Comparison of ENCODE assay signal across 8 cellular contexts in genomic region chr2:158457826-158458616, GRCh38. TPM values are rescaled to one million over a fixed set of nuclear protein-coding genes. Genes with fewer than 3 reads are reported as not detected.
A peak's percentile ranks its signal among the peaks of the same experiment; 100 is the strongest.
DNase-seq lines count a peak whose midpoint lies in the region; ATAC-seq, FAIRE-seq and TF ChIP-seq lines count a peak whose summit lies in the region.

No MANE protein-coding gene starts in this region.

- H3K9ac ChIP-seq in HUES48 (ENCODE audit: low read depth, low read length) (peak overlapping the region; percentile 88), GM12878 (ENCODE audit: control insufficient read depth, insufficient read depth, low read length) (peak overlapping the region; percentile 72)

- H3K27me3 ChIP-seq in HUES48 (ENCODE audit: control insufficient read depth, insufficient read depth, low read length) (no peaks in the 10 kb centered on the region), GM12878 (replicated peaks in 1 of 2; ENCODE audit: control insufficient read depth in 2 of 2, insufficient read depth in 2 of 2, low read length in 1 of 2) (no peaks in the 10 kb centered on the region)

- ATAC-seq in GM21515 (IDR thresholded peaks at IDR 0.05; ENCODE audit: unreplicated experiment) (peak; percentile 56), SK-N-SH treated with all-trans-retinoic acid at 6 μM for 48 hours (peak; percentile 69), GM12878 (peak; percentile 77), sciatic nerve (peak; percentile 57)

- POLR2A ChIA-PET in GM12878 (lab: Charles Lee): no interaction called here

- intact Hi-C loops in GM12878 (cut with micrococcal nuclease; ENCODE audit: unreplicated experiment) (loop anchor here (2.0 to 5.0 kb wide), 2 partner anchors 267 to 426 kb away; no protein-coding TSS in a partner anchor), sciatic nerve (cut with DNase I) (no loop called here)

- peak overlapping the region; percentile 93 for H2AFZ ChIP-seq in GM12878 (ENCODE audit: control insufficient read depth, low read depth, low read length)

- H3K36me3 ChIP-seq in HUES48 (ENCODE audit: control insufficient read depth, insufficient read depth, low read length): 0 out of 2 replicates have a peak, but pooled peaks cover 3% of the 10 kb centered on the region
- no peaks in the 10 kb centered on the region for H3K36me3 ChIP-seq in GM12878 (ENCODE audit: control insufficient read depth in 2 of 2, insufficient read depth in 2 of 2, low read length in 1 of 2)

- RAD21 ChIA-PET in GM12878 (lab: Charles Lee; ENCODE audit: unreplicated experiment): no interaction called here

- H3K4me1 ChIP-seq in HUES48 (ENCODE audit: control insufficient read depth, insufficient read depth, low read length) (peaks cover 33% of the 10 kb centered on the region), GM12878 (ENCODE audit: control insufficient read depth, insufficient read depth, low read length) (peaks cover 5% of the 10 kb centered on the region; the same call in 1 of the 2 replicates)

- CTCF ChIA-PET in GM12878 (lab: Yijun Ruan, JAX): interaction anchor here (1.3 to 1.6 kb wide), 2 partner anchors 288 to 296 kb away, joined by 3 to 6 read pairs; no protein-coding TSS in a partner anchor

- no peak for TF ChIP-seq RAD21 in GM12878 (IDR thresholded peaks at IDR 0.05; ENCODE audit: insufficient read depth, low read depth, low read length)

- TF ChIP-seq POLR2A in GM12878 (IDR thresholded peaks at IDR 0.05; ENCODE audit: low read depth, low read length): no peak; the same call in 1 of the 2 replicates

- H3K79me2 ChIP-seq in GM12878 (ENCODE audit: control insufficient read depth, insufficient read depth, low read length): peaks cover 22% of the 10 kb centered on the region

- 2% methylated on average over 39 of the region's 61 CpGs for WGBS in GM12878 (ENCODE audit: insufficient coverage, insufficient replicate concordance, low lambda C conversion rate, missing lambda C conversion rate)

- in situ Hi-C loops in GM12878 (cut with MboI): no loop called here

- no peaks in the 10 kb centered on the region for H4K20me1 ChIP-seq in GM12878 (ENCODE audit: control insufficient read depth, insufficient read depth)

- DNase-seq in EL (peak; percentile 89), GM12878 (ENCODE audit: low read depth, low spot score) (no peak), iPS DF 4.7 (ENCODE audit: extremely low read depth, low spot score) (peak; percentile 49), sciatic nerve (ENCODE audit: low spot score) (peak; percentile 72), epidermal melanocyte (ENCODE audit: insufficient read length, low spot score) (no peak)

- no peaks in the 10 kb centered on the region for H3K9me3 ChIP-seq in HUES48 (ENCODE audit: control insufficient read depth, insufficient read depth, low read length)
- no peaks in the 10 kb centered on the region for H3K9me3 ChIP-seq in GM12878 (replicated peaks; ENCODE audit: control insufficient read depth, insufficient read depth, low read length)

- no peak for FAIRE-seq in GM12878 (lab: Jason Lieb, UNC)

- H3K27ac ChIP-seq in HUES48 (ENCODE audit: low read depth, low read length) (peak overlapping the region; percentile 92), GM12878 (ENCODE audit: control insufficient read depth, insufficient read depth) (peak overlapping the region; percentile 44; the same call in 1 of the 2 replicates)

- BruUV-seq in GM12878 (replicated peaks; lab: Mats Ljungman, UMichigan): no TSS peak

- H3K4me2 ChIP-seq in GM12878 (ENCODE audit: control insufficient read depth, insufficient read depth): peak overlapping the region; percentile 98

- TF ChIP-seq EP300 in GM12878 (IDR thresholded peaks at IDR 0.05; ENCODE audit: borderline replicate concordance in 1 of 2, control insufficient read depth in 1 of 2, low read depth in 2 of 2, low read length in 2 of 2): no peak

- SMC1A ChIA-PET in GM12878 (lab: Charles Lee; ENCODE audit: uncharacterized antibody, unreplicated experiment): interaction anchor here (1.3 kb wide), 1 partner anchor 14 kb away, joined by 3 read pairs; no protein-coding TSS in a partner anchor

- peak overlapping the region; percentile 84 for H3K4me3 ChIP-seq in HUES48 (ENCODE audit: low read depth, low read length)
- H3K4me3 ChIP-seq in GM12878: peak overlapping the region; percentile 78

- TF ChIP-seq CTCF in GM12878 (IDR thresholded peaks at IDR 0.05 in 2 of 3, conservative IDR thresholded peaks at IDR 0.05 in 1 of 3; ENCODE audit: control insufficient read depth in 2 of 3, extremely low read depth in 1 of 3, insufficient read depth in 1 of 3, low read depth in 3 of 3, low read length in 3 of 3): peak; percentile 19 to 44 (median 33); a peak in 4 of 6 replicates

TF ChIP-seq in SK-N-SH treated with all-trans-retinoic acid at 6 μM for 48 hours, 23 proteins besides CTCF, POLR2A, EP300 and RAD21:
- TF ChIP-seq SNAI2 (CRISPR knock-in tag; IDR thresholded peaks at IDR 0.05) (0 out of 2 replicates have a peak, but pooled peaks have one; percentile 31), ZFP3 (CRISPR knock-in tag; IDR thresholded peaks at IDR 0.05) (0 out of 2 replicates have a peak, but pooled peaks have one; percentile 18), CSDC2 (CRISPR knock-in tag; IDR thresholded peaks at IDR 0.05) (no peak)

TF ChIP-seq in GM12878, 131 proteins besides CTCF, POLR2A, EP300 and RAD21 (continues in another document):
- TF ChIP-seq EED (IDR thresholded peaks at IDR 0.05; ENCODE audit: low read depth) (peak; percentile 15; the same call in 1 of the 2 replicates), NR2F1 (conservative IDR thresholded peaks at IDR 0.05) (0 out of 2 replicates have a peak, but pooled peaks have one; percentile 27), BACH1 (IDR thresholded peaks at IDR 0.05; ENCODE audit: borderline replicate concordance) (0 out of 2 replicates have a peak, but pooled peaks have one; percentile 39), IKZF2 (IDR thresholded peaks at IDR 0.05) (peak in 1 of 2 experiments; percentile 52; a peak in 2 of 4 replicates), TAF1 (IDR thresholded peaks at IDR 0.05; ENCODE audit: borderline replicate concordance, low read depth, low read length) (0 out of 2 replicates have a peak, but pooled peaks have one; percentile 25), KAT2A (conservative IDR thresholded peaks at IDR 0.05; ENCODE audit: control insufficient read depth, low read depth, low read length) (no peak), SMARCA5 (IDR thresholded peaks at IDR 0.05) (peak; percentile 57), E2F8 (IDR thresholded peaks at IDR 0.05; ENCODE audit: low read depth, partially characterized antibody) (no peak)

RNA-seq across cellular contexts. Expression of gene PKP4, which starts 1.3 kb away (rescaled TPM):
- total RNA-seq in GM12878 (2013; cell fraction: nucleolus; rRNA removed): 123 and 148 TPM in 2 replicates
- total RNA-seq in GM12878 (2014; rRNA removed) (18.3 and 21.1 TPM in 2 replicates), GM12878 (2014; rRNA removed; fragmentation: Illumina TruSeq; extraction: Trizol) (18.6 and 19.8 TPM in 2 replicates), GM12878 (2021) (23.7 and 24.5 TPM in 2 replicates), sciatic nerve (117 TPM)
- polyA plus RNA-seq in GM12878 (2011; ENCODE audit: low read depth): 5.7 TPM
- polyA plus RNA-seq in GM12878 (2011; rRNA removed) (32.8 and 35.8 TPM in 2 replicates), GM12878 (2014; fragmentation: Illumina TruSeq; extraction: Trizol) (21.9 and 27.9 TPM in 2 replicates), GM12878 (2014; fragmentation: Nextera tagmentation; extraction: Ambion mirVana) (1 to 10 TPM; 5.2 to 7.2 TPM), GM12878 (2014; rRNA removed) (14.9 and 17.1 TPM in 2 replicates), GM12878 (2016; fragmentation: Nextera tagmentation; extraction: Ambion mirVana) (1 to 10 TPM; 4.8 to 5.2 TPM)
- polyA plus RNA-seq in GM12878 (2011; cell fraction: cytosol; rRNA removed): 27.0 and 27.7 TPM in 2 replicates
- polyA plus RNA-seq in GM12878 (2011; cell fraction: nucleus; rRNA removed): 72.3 and 76.6 TPM in 2 replicates
- polyA plus RNA-seq in GM12878 (2012): 7.1 and 11.3 TPM in 2 replicates
- polyA minus RNA-seq in GM12878 (2011; rRNA and poly(A)+ RNA removed): 60.8 and 63.2 TPM in 2 replicates
- polyA minus RNA-seq in GM12878 (2011; cell fraction: cytosol; rRNA and poly(A)+ RNA removed): 21.4 and 21.8 TPM in 2 replicates
- 43.6 and 71.9 TPM in 2 replicates for polyA minus RNA-seq in GM12878 (2011; cell fraction: nucleus; rRNA and poly(A)+ RNA removed)

RNA-seq across cellular contexts. Expression of gene CCDC148, which starts 1.5 kb away (rescaled TPM):
- 1.9 and 3.0 TPM in 2 replicates for total RNA-seq in GM12878 (2013; cell fraction: nucleolus; rRNA removed)
- total RNA-seq in GM12878 (2014; rRNA removed) (not detected in 2 replicates), GM12878 (2014; rRNA removed; fragmentation: Illumina TruSeq; extraction: Trizol) (0.14 TPM in 1 of 2 replicates, not detected in the other), GM12878 (2021) (not detected in 2 replicates), sciatic nerve (2.9 TPM)
- polyA plus RNA-seq in GM12878 (2011; ENCODE audit: low read depth): not detected
- polyA plus RNA-seq in GM12878 (2011; rRNA removed) (0.30 and 0.65 TPM in 2 replicates), GM12878 (2014; fragmentation: Illumina TruSeq; extraction: Trizol) (not detected in 2 replicates), GM12878 (2014; fragmentation: Nextera tagmentation; extraction: Ambion mirVana) (under 1 TPM in 1 of 2 experiments, not detected in 1; 0.18 TPM), GM12878 (2014; rRNA removed) (not detected in 2 replicates), GM12878 (2016; fragmentation: Nextera tagmentation; extraction: Ambion mirVana) (under 1 TPM in 1 of 2 experiments, not detected in 1; 0.07 TPM)
- 0.09 and 0.35 TPM in 2 replicates for polyA plus RNA-seq in GM12878 (2011; cell fraction: cytosol; rRNA removed)
- 0.48 and 0.61 TPM in 2 replicates for polyA plus RNA-seq in GM12878 (2011; cell fraction: nucleus; rRNA removed)
- not detected in 2 replicates for polyA plus RNA-seq in GM12878 (2012)
- 0.44 and 1.1 TPM in 2 replicates for polyA minus RNA-seq in GM12878 (2011; rRNA and poly(A)+ RNA removed)
- not detected in 2 replicates for polyA minus RNA-seq in GM12878 (2011; cell fraction: cytosol; rRNA and poly(A)+ RNA removed)
- polyA minus RNA-seq in GM12878 (2011; cell fraction: nucleus; rRNA and poly(A)+ RNA removed): 0.86 and 2.1 TPM in 2 replicates

Comparison
In these comparisons a context has a peak if more than half of its experiments do, and no peak if none do; other contexts are left out.
1. DNase-seq: peak in EL (single experiment), iPS DF 4.7 (single experiment) and sciatic nerve (single experiment); none in GM12878 (single experiment) and epidermal melanocyte (single experiment).
2. Peak in every context shown above with its lines, with median percentiles within 50 percentile points of each other: ATAC-seq.